1 cellular context compared by ENCODE assay signal in the genomic region with DNA sequence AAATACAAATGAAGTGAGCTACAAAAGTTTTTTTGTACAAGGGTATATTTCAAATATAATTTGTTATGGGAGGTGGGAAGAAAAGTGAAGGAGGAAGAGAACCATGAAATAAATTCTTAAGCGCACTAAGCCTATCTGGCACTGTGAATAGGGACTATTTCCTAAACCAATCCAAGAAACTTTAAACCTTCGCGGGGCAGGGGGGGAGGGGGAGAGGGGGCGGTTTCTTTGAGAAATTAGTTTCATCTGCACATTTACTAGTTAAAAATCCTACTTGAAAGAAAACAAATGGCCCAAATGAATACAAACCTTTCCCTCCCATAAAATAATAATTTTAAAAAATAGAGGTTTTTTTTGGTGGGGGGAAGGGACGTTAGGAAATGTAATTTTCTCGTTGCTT.
TF ChIP-seq lines count a peak whose summit lies in the region.

No MANE protein-coding gene starts in this region.

TF ChIP-seq in A549, 52 proteins besides CTCF, POLR2A, EP300 and RAD21:
- TF ChIP-seq SMC3 (IDR thresholded peaks at IDR 0.05) (no peak), HOXB13 (CRISPR knock-in tag; IDR thresholded peaks at IDR 0.05; ENCODE audit: low read depth) (no peak), RFX5 (IDR thresholded peaks at IDR 0.05) (no peak), ESRRA (IDR thresholded peaks at IDR 0.05; ENCODE audit: borderline replicate concordance, low read length) (no peak), KDM1A (IDR thresholded peaks at IDR 0.05; ENCODE audit: low read depth) (no peak), EHF (CRISPR knock-in tag; IDR thresholded peaks at IDR 0.05) (no peak)
- TF ChIP-seq, protein P1, sequence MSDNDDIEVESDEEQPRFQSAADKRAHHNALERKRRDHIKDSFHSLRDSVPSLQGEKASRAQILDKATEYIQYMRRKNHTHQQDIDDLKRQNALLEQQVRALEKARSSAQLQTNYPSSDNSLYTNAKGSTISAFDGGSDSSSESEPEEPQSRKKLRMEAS (IDR thresholded peaks at IDR 0.05): no peak
